Comparison of ENCODE assay signal across 9 cellular contexts in genomic region chr18:22342625-22343024, GRCh38.
DNase-seq lines count a peak whose midpoint lies in the region; ATAC-seq and TF ChIP-seq lines count a peak whose summit lies in the region.
"Had no signal": no experiment of that assay in that cellular context is flagged by ENCODE, and none has a peak within 500 bp of the region (broad histone marks: within the 10 kb centered on the region; RNA-seq: fewer than 3 reads in every experiment).

No MANE protein-coding gene starts in this region.

- H3K27ac Mint-ChIP-seq in activated naive CD4-positive, alpha-beta T cell treated with anti-CD3 and anti-CD28 coated beads, Interleukin-2, amount 10 ng/mL, durations not matched to agents 7 days and 5 days, result peak overlapping the region; percentile 25

- H3K4me2 ChIP-seq in GM23248 (ENCODE audit: unreplicated experiment), result peak overlapping the region; percentile 23

- H3K4me1 Mint-ChIP-seq in activated naive CD4-positive, alpha-beta T cell treated with anti-CD3 and anti-CD28 coated beads, Interleukin-2, amount 10 ng/mL, durations not matched to agents 7 days and 5 days, result peaks cover 14% of the 10 kb centered on the region

- in situ Hi-C loops in GM23248 (cut with MboI), result no loop called here

- CTCF ChIA-PET in activated naive CD4-positive, alpha-beta T cell treated with anti-CD3 and anti-CD28 coated beads, Interleukin-2, amount 10 ng/mL, durations not matched to agents 7 days and 5 days (lab: Charles Lee), result no interaction called here

- no peaks in the 10 kb centered on the region for H3K9me2 ChIP-seq in GM23248 (ENCODE audit: insufficient read depth)

- H2AFZ ChIP-seq in GM23248, result no peak overlapping the region

- peak; percentile 45 for DNase-seq in AG09309 (ENCODE audit: low read depth)
- peak; percentile 87 for DNase-seq in GM23248
- no peak for DNase-seq in activated naive CD4-positive, alpha-beta T cell treated with anti-CD3 and anti-CD28 coated beads, Interleukin-2, amount 10 ng/mL, durations not matched to agents 7 days and 5 days
- DNase-seq in kidney epithelial cell (ENCODE audit: low read depth), result peak; percentile 52
- no peak for DNase-seq in NCI-H526 treated with DMSO at 0.1 percent for 48 hours (lab: John Stamatoyannopoulos, UW)
- DNase-seq in effector CD4-positive, alpha-beta T cell, result no peak
- DNase-seq in stimulated activated CD4-positive, alpha-beta T cell treated with anti-CD3 and anti-CD28 coated beads, Interleukin-2, amount 100 ng/mL, for 48 hours, result no peak
- DNase-seq: NCI-H526 had no signal

- H3K27ac ChIP-seq in GM23248, result no peak overlapping the region

- no peak for TF ChIP-seq CTCF in AG09309 (IDR thresholded peaks at IDR 0.05; ENCODE audit: control insufficient read depth, insufficient read depth, low read depth, low read length, missing control alignments)
- no peak for TF ChIP-seq CTCF in kidney epithelial cell (IDR thresholded peaks at IDR 0.05; ENCODE audit: insufficient read depth, low read length, poor library complexity, severe bottlenecking)

- H3K27me3 ChIP-seq in GM23248 (replicated peaks; ENCODE audit: insufficient read depth) (no peaks in the 10 kb centered on the region), kidney epithelial cell (ENCODE audit: control insufficient read depth, insufficient read depth, low read length) (peaks cover 6% of the 10 kb centered on the region)

- H3K9ac ChIP-seq in GM23248, result no peak overlapping the region

- H3F3A ChIP-seq in GM23248 (ENCODE audit: insufficient read depth), result peaks cover 28% of the 10 kb centered on the region

- no peak overlapping the region for H3K4me3 Mint-ChIP-seq in activated naive CD4-positive, alpha-beta T cell treated with anti-CD3 and anti-CD28 coated beads, Interleukin-2, amount 10 ng/mL, durations not matched to agents 7 days and 5 days

- H3K36me3 ChIP-seq in GM23248 (ENCODE audit: low read depth), result no peaks in the 10 kb centered on the region
- no peaks in the 10 kb centered on the region for H3K36me3 ChIP-seq in kidney epithelial cell (ENCODE audit: control insufficient read depth, insufficient read depth, low read length)

- H3K9me3 ChIP-seq in GM23248 (ENCODE audit: low read depth), result no peaks in the 10 kb centered on the region

- H3K36me3 Mint-ChIP-seq in activated naive CD4-positive, alpha-beta T cell treated with anti-CD3 and anti-CD28 coated beads, Interleukin-2, amount 10 ng/mL, durations not matched to agents 7 days and 5 days, result peaks cover 2% of the 10 kb centered on the region

- no peak for ATAC-seq in HG02870 (IDR thresholded peaks at IDR 0.05; ENCODE audit: unreplicated experiment)

- peaks cover 22% of the 10 kb centered on the region for H3K27me3 Mint-ChIP-seq in activated naive CD4-positive, alpha-beta T cell treated with anti-CD3 and anti-CD28 coated beads, Interleukin-2, amount 10 ng/mL, durations not matched to agents 7 days and 5 days

- H3K79me2 ChIP-seq in GM23248 (ENCODE audit: insufficient read depth), result no peaks in the 10 kb centered on the region

- WGBS in GM23248 (ENCODE audit: low coverage in 1 of 2, low lambda C conversion rate in 2 of 2, missing lambda C conversion rate in 2 of 2), 2 experiments, result 33 to 48% methylated on average over 4 of the region's 4 CpGs

- H3K4me3 ChIP-seq in AG09309 (ENCODE audit: control insufficient read depth, low read depth, low read length), result no peak overlapping the region
- H3K4me3 ChIP-seq in GM23248, result no peak overlapping the region
- H3K4me3 ChIP-seq in kidney epithelial cell (ENCODE audit: low read depth, low read length), result no peak overlapping the region

- no peaks in the 10 kb centered on the region for H3K9me3 Mint-ChIP-seq in activated naive CD4-positive, alpha-beta T cell treated with anti-CD3 and anti-CD28 coated beads, Interleukin-2, amount 10 ng/mL, durations not matched to agents 7 days and 5 days

- peaks cover 35% of the 10 kb centered on the region for H3K4me1 ChIP-seq in GM23248 (ENCODE audit: insufficient read depth)

- no peaks in the 10 kb centered on the region for H4K20me1 ChIP-seq in GM23248 (ENCODE audit: insufficient read depth)

Comparison
In these comparisons a context has a peak if more than half of its experiments do, and no peak if none do; other contexts are left out.
1. DNase-seq: peak in AG09309 (single experiment), GM23248 (single experiment) and kidney epithelial cell (single experiment); none in activated naive CD4-positive, alpha-beta T cell treated with anti-CD3 and anti-CD28 coated beads, Interleukin-2, amount 10 ng/mL, durations not matched to agents 7 days and 5 days (single experiment), NCI-H526 treated with DMSO at 0.1 percent for 48 hours (single experiment), effector CD4-positive, alpha-beta T cell (single experiment) and stimulated activated CD4-positive, alpha-beta T cell treated with anti-CD3 and anti-CD28 coated beads, Interleukin-2, amount 100 ng/mL, for 48 hours (0 of 2).